In the genomic region with DNA sequence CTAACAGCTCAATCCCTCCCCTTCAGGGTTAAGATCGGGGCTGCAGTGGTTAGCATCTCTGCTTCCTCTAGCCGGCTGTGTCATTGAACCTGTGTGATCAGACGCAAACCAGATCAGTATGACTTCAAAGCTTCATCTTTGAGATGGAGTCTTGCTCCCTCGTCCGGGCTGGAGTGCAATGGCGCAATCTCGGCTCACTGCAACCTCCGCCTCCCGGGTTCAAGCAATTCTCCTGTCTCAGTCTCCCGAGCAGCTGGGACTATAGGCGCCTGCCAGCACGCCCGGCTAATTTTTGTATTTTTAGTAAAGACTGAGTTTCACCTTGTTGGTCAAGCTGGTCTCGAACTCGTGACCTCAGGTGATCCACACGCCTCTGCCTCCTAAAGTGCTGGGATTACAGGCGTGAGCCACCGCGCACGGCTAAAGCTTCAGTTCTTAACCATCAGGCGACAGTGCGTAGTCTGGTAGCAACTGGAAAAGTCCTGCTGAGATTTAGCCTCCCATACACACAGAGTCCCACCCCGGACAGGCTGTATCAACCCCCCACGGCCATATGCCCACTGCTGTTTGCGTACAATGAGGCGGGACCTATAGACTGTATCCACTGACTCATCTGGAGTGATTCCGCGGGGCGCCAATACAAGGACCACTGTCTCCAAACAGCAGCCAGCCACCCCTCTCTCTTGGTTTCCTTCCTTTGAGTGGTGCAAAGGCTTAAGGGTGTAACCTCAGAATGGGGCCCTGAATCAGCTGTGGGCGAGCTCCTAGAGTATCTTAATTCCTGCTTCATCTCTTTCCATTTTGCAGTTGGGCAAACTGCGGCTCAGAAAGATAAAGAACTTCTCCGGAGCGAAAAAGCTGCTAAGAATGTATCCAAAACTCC, we compare ENCODE assay signal across 8 cellular contexts. TPM values are rescaled to one million over a fixed set of nuclear protein-coding genes. Genes with fewer than 3 reads are reported as not detected.
DNase-seq lines count a peak whose midpoint lies in the region; ATAC-seq and TF ChIP-seq lines count a peak whose summit lies in the region.

No MANE protein-coding gene starts in this region.

- peak overlapping the region; percentile 94 for H3K4me3 ChIP-seq in lower lobe of right lung

- no peaks in the 10 kb centered on the region for H3K36me3 ChIP-seq in lower lobe of right lung

- H3K4me1 Mint-ChIP-seq in activated CD4-positive, alpha-beta T cell treated with anti-CD3 and anti-CD28 coated beads, Interleukin-2, amount 10 ng/mL, durations not matched to agents 7 days and 5 days, result peaks cover 59% of the 10 kb centered on the region

- peaks cover 4% of the 10 kb centered on the region for H3K36me3 Mint-ChIP-seq in activated CD4-positive, alpha-beta T cell treated with anti-CD3 and anti-CD28 coated beads, Interleukin-2, amount 10 ng/mL, durations not matched to agents 7 days and 5 days (ENCODE audit: low read depth)

- POLR2A ChIA-PET in activated CD4-positive, alpha-beta T cell treated with anti-CD3 and anti-CD28 coated beads, Interleukin-2, amount 10 ng/mL, durations not matched to agents 7 days and 5 days (lab: Charles Lee), result interaction anchor here (0.6 to 2.6 kb wide), 9 partner anchors 15 to 731 kb away, joined by 3 to 27 read pairs (median 3); a partner anchor contains a TSS

- peak; percentile 8 for TF ChIP-seq CTCF in lower lobe of right lung (IDR thresholded peaks at IDR 0.05)

- no peaks in the 10 kb centered on the region for H3K27me3 Mint-ChIP-seq in activated CD4-positive, alpha-beta T cell treated with anti-CD3 and anti-CD28 coated beads, Interleukin-2, amount 10 ng/mL, durations not matched to agents 7 days and 5 days

- peak; percentile 17 for DNase-seq in NK-92 (lab: John Stamatoyannopoulos, UW; ENCODE audit: unreplicated experiment)
- no peak for DNase-seq in NK-92 treated with Interleukin-12 subunit alpha and Interleukin-12 subunit beta, amount 100 ng/mL, for 24 hours (lab: John Stamatoyannopoulos, UW)
- peak; percentile 84 for DNase-seq in NCI-H2227 (lab: John Stamatoyannopoulos, UW; ENCODE audit: unreplicated experiment)
- peak; percentile 84 for DNase-seq in activated CD4-positive, alpha-beta T cell treated with anti-CD3 and anti-CD28 coated beads, Interleukin-2, amount 10 ng/mL, durations not matched to agents 7 days and 5 days
- peak; percentile 84 for DNase-seq in dermis blood vessel endothelial cell
- DNase-seq in lower lobe of right lung, result peak; percentile 68
- DNase-seq in stimulated activated CD4-positive, alpha-beta T cell treated with anti-CD3 and anti-CD28 coated beads, TNF-alpha, amount 100 ng/mL, for 24 hours (ENCODE audit: low read depth in 3 of 3), result peak; percentile 48 to 63 (median 61)

- intact Hi-C loops in lower lobe of right lung (cut with DNase I), result no loop called here

- H3K4me3 Mint-ChIP-seq in activated CD4-positive, alpha-beta T cell treated with anti-CD3 and anti-CD28 coated beads, Interleukin-2, amount 10 ng/mL, durations not matched to agents 7 days and 5 days, result peak overlapping the region; percentile 93

- H3K27ac ChIP-seq in lower lobe of right lung, result peak overlapping the region; percentile 99

- peaks cover 9% of the 10 kb centered on the region for H3K4me1 ChIP-seq in lower lobe of right lung

- CTCF ChIA-PET in activated CD4-positive, alpha-beta T cell treated with anti-CD3 and anti-CD28 coated beads, Interleukin-2, amount 10 ng/mL, durations not matched to agents 7 days and 5 days (lab: Charles Lee), result interaction anchor here (0.6 to 8.6 kb wide), 13 partner anchors 8 to 1289 kb away, joined by 3 to 105 read pairs (median 3); no protein-coding TSS in a partner anchor

- ATAC-seq in HG02938 (IDR thresholded peaks at IDR 0.05; ENCODE audit: unreplicated experiment) (peak; percentile 34), lower lobe of right lung (peak; percentile 53 to 77)

- no peaks in the 10 kb centered on the region for H3K9me3 Mint-ChIP-seq in activated CD4-positive, alpha-beta T cell treated with anti-CD3 and anti-CD28 coated beads, Interleukin-2, amount 10 ng/mL, durations not matched to agents 7 days and 5 days

- no peaks in the 10 kb centered on the region for H3K9me3 ChIP-seq in lower lobe of right lung

- no peaks in the 10 kb centered on the region for H3K27me3 ChIP-seq in lower lobe of right lung (ENCODE audit: low read depth)

- peak overlapping the region; percentile 100 for H3K27ac Mint-ChIP-seq in activated CD4-positive, alpha-beta T cell treated with anti-CD3 and anti-CD28 coated beads, Interleukin-2, amount 10 ng/mL, durations not matched to agents 7 days and 5 days

RNA-seq across cellular contexts. Expression of a gene that starts 23.3 kb away (rescaled TPM):
- not detected for total RNA-seq in activated CD4-positive, alpha-beta T cell treated with anti-CD3 and anti-CD28 coated beads, Interleukin-2, amount 10 ng/mL, durations not matched to agents 7 days and 5 days
- total RNA-seq in dermis blood vessel endothelial cell (not detected in 2 replicates), lower lobe of right lung (not detected)

RNA-seq across cellular contexts. Expression of a gene that starts 27.8 kb away (rescaled TPM):
- total RNA-seq in activated CD4-positive, alpha-beta T cell treated with anti-CD3 and anti-CD28 coated beads, Interleukin-2, amount 10 ng/mL, durations not matched to agents 7 days and 5 days, result 100 to 1,000 TPM; 378 to 413 TPM
- total RNA-seq in dermis blood vessel endothelial cell (483 and 772 TPM in 2 replicates), lower lobe of right lung (255 TPM)

RNA-seq across cellular contexts. Expression of a gene that starts 47.9 kb away (rescaled TPM):
- total RNA-seq in activated CD4-positive, alpha-beta T cell treated with anti-CD3 and anti-CD28 coated beads, Interleukin-2, amount 10 ng/mL, durations not matched to agents 7 days and 5 days, result not detected
- total RNA-seq in dermis blood vessel endothelial cell (not detected in 2 replicates), lower lobe of right lung (not detected)
